14 cellular contexts compared by ENCODE assay signal in genomic region chr19:295687-296370, GRCh38. TPM values are rescaled to one million over a fixed set of nuclear protein-coding genes. Genes with fewer than 3 reads are reported as not detected.
DNase-seq lines count a peak whose midpoint lies in the region; ATAC-seq and TF ChIP-seq lines count a peak whose summit lies in the region.
"Had no signal": no experiment of that assay in that cellular context is flagged by ENCODE, and none has a peak within 500 bp of the region (broad histone marks: within the 10 kb centered on the region; RNA-seq: fewer than 3 reads in every experiment).

No MANE protein-coding gene starts in this region.

- H3K27me3 ChIP-seq in AG04450 (ENCODE audit: control insufficient read depth, insufficient read depth, low read length), result peaks cover 33% of the 10 kb centered on the region
- H3K27me3 ChIP-seq in MM.1S (replicated peaks; ENCODE audit: insufficient read depth, low read length), result peaks cover 63% of the 10 kb centered on the region
- peaks cover 43% of the 10 kb centered on the region for H3K27me3 ChIP-seq in gastroesophageal sphincter
- H3K27me3 ChIP-seq in trophoblast cell (ENCODE audit: insufficient read depth, low read length), result no peaks in the 10 kb centered on the region

- peak; percentile 35 for ATAC-seq in gastroesophageal sphincter
- ATAC-seq in GM18868 (IDR thresholded peaks at IDR 0.05; ENCODE audit: unreplicated experiment), result no peak
- no peak for ATAC-seq in HG03135 (IDR thresholded peaks at IDR 0.05; ENCODE audit: unreplicated experiment)

- no peak for TF ChIP-seq EP300 in gastroesophageal sphincter (IDR thresholded peaks at IDR 0.05)

- H3F3A ChIP-seq in MM.1S (ENCODE audit: insufficient read depth, low read length), result no peaks in the 10 kb centered on the region

- peak overlapping the region; percentile 55 for H4K8ac ChIP-seq in trophoblast cell (ENCODE audit: low read depth, low read length)

- peak overlapping the region; percentile 56 for H2BK12ac ChIP-seq in trophoblast cell (ENCODE audit: low read length)

- TF ChIP-seq POLR2A in gastroesophageal sphincter (IDR thresholded peaks at IDR 0.05), result no peak

- peak overlapping the region; percentile 11 for H3K27ac ChIP-seq in AG04450 (ENCODE audit: low read depth, low read length)
- H3K27ac ChIP-seq in MM.1S (ENCODE audit: low read length), result no peak overlapping the region
- peak overlapping the region in 3 of 4 donors; percentile 62 to 74 (median 64) for H3K27ac ChIP-seq in gastroesophageal sphincter
- no peak overlapping the region for H3K27ac ChIP-seq in trophoblast cell (ENCODE audit: low read depth, low read length)
- H3K27ac ChIP-seq: GM23248 had no signal

- no peak overlapping the region for H3K4ac ChIP-seq in trophoblast cell (ENCODE audit: low read depth, low read length)

- no peak overlapping the region for H3K9ac ChIP-seq in MM.1S (ENCODE audit: low read length)
- H3K9ac ChIP-seq in trophoblast cell (ENCODE audit: low read length), result no peak overlapping the region
- H3K9ac ChIP-seq: GM23248 had no signal

- H2BK120ac ChIP-seq in trophoblast cell (ENCODE audit: insufficient read depth, low read length, poor library complexity), result peak overlapping the region; percentile 39

- no peak overlapping the region for H3K14ac ChIP-seq in trophoblast cell (ENCODE audit: low read length)

- H3K36me3 ChIP-seq in MM.1S (replicated peaks; ENCODE audit: insufficient read depth, low read length) (no peaks in the 10 kb centered on the region), gastroesophageal sphincter (no peaks in the 10 kb centered on the region), trophoblast cell (ENCODE audit: control insufficient read depth in 1 of 2, insufficient read depth in 2 of 2, low read length in 2 of 2) (no peaks in the 10 kb centered on the region)

- H3K18ac ChIP-seq in trophoblast cell (ENCODE audit: low read length), result no peak overlapping the region

- 44% methylated on average over 4 to 8 of the region's 13 CpGs for WGBS in gastroesophageal sphincter (ENCODE audit: low coverage in 1 of 2), 2 donors
- no CpG with 5 or more reads among the region's 13 CpGs for WGBS in trophoblast cell (ENCODE audit: extremely low coverage, insufficient coverage, insufficient read length)

- H2AFZ ChIP-seq in MM.1S (ENCODE audit: low read length) (no peak overlapping the region), trophoblast cell (ENCODE audit: insufficient read depth, low read length, poor library complexity) (no peak overlapping the region)
- H2AFZ ChIP-seq: GM23248 had no signal

- H3K4me3 ChIP-seq in AG04450 (ENCODE audit: low read depth, low read length) (no peak overlapping the region), MM.1S (ENCODE audit: low read length) (no peak overlapping the region), gastroesophageal sphincter (no peak overlapping the region), trophoblast cell (ENCODE audit: low read depth, low read length) (no peak overlapping the region)

- no peak overlapping the region for H2BK5ac ChIP-seq in trophoblast cell (ENCODE audit: low read depth, low read length, poor library complexity)

- no peak overlapping the region for H3K23ac ChIP-seq in trophoblast cell (ENCODE audit: low read length)

- no peak overlapping the region for H2AK5ac ChIP-seq in trophoblast cell (ENCODE audit: low read length)

- H3K79me1 ChIP-seq in trophoblast cell (ENCODE audit: low read length), result peaks cover 7% of the 10 kb centered on the region

- no peaks in the 10 kb centered on the region for H3K4me1 ChIP-seq in MM.1S (ENCODE audit: low read length)
- H3K4me1 ChIP-seq in gastroesophageal sphincter, result peaks cover 0 to 50% (median 15%) of the 10 kb centered on the region in 3 donors
- H3K4me1 ChIP-seq in trophoblast cell (ENCODE audit: control insufficient read depth in 1 of 2, insufficient read depth in 2 of 2, low read length in 2 of 2), result peaks cover 14 to 21% of the 10 kb centered on the region in 2 experiments

- no peak overlapping the region for H4K91ac ChIP-seq in trophoblast cell (ENCODE audit: low read depth, low read length)

- no peaks in the 10 kb centered on the region for H4K20me1 ChIP-seq in MM.1S (ENCODE audit: insufficient read depth, low read length)

- POLR2A ChIA-PET in AG04450 (lab: Yijun Ruan, JAX), result no interaction called here

- no peak for TF ChIP-seq CTCF in AG04450 (IDR thresholded peaks at IDR 0.05; ENCODE audit: low read depth, low read length)
- no peak for TF ChIP-seq CTCF in MM.1S (IDR thresholded peaks at IDR 0.05; ENCODE audit: low read length)
- TF ChIP-seq CTCF in gastroesophageal sphincter (IDR thresholded peaks at IDR 0.05), result no peak

- H3K4me2 ChIP-seq in MM.1S (ENCODE audit: low read depth, low read length) (no peak overlapping the region), trophoblast cell (ENCODE audit: low read length) (no peak overlapping the region)

- H3K9me3 ChIP-seq in AG04450 (ENCODE audit: control insufficient read depth, insufficient read depth, low read length) (peaks cover 10% of the 10 kb centered on the region; the same call in 1 of the 2 replicates), MM.1S (replicated peaks; ENCODE audit: insufficient read depth, low read length) (no peaks in the 10 kb centered on the region), gastroesophageal sphincter (no peaks in the 10 kb centered on the region), trophoblast cell (ENCODE audit: insufficient read depth, low read depth, low read length) (no peaks in the 10 kb centered on the region)
- H3K9me3 ChIP-seq: Caco-2 had no signal

- CTCF ChIA-PET in AG04450 (lab: Charles Lee), result interaction anchor here (0.6 to 1.2 kb wide), 4 partner anchors 9 to 207 kb away, joined by 3 to 5 read pairs (median 4); no protein-coding TSS in a partner anchor

- DNase-seq in AG04450 (ENCODE audit: low read depth, low spot score), result no peak
- DNase-seq in MM.1S, result peak; percentile 4
- peak; percentile 52 for DNase-seq in trophoblast cell
- no peak for DNase-seq in NCI-H2081 treated with DMSO at 0.1 percent for 48 hours (lab: John Stamatoyannopoulos, UW)
- no peak for DNase-seq in HuH-7.5 (ENCODE audit: low spot score)
- DNase-seq: AML-193, cortex of kidney, NCI-H1048 had no signal

- H3K9me2 ChIP-seq in MM.1S (replicated peaks; ENCODE audit: insufficient read depth, low read length), result no peaks in the 10 kb centered on the region

- no peaks in the 10 kb centered on the region for H3K79me2 ChIP-seq in MM.1S (ENCODE audit: low read length)
- peaks cover 3% of the 10 kb centered on the region for H3K79me2 ChIP-seq in trophoblast cell (ENCODE audit: control insufficient read depth, insufficient read depth, low read length, poor library complexity)

- H4K12ac ChIP-seq in trophoblast cell (ENCODE audit: low read depth, low read length), result no peak overlapping the region

RNA-seq across cellular contexts. Expression of gene PLPP2, which starts 4.6 kb away (rescaled TPM):
- polyA plus RNA-seq in AG04450 (2011; rRNA removed), result 3.9 and 7.5 TPM in 2 replicates
- polyA minus RNA-seq in AG04450 (2011; rRNA and poly(A)+ RNA removed), result 2.6 and 3.1 TPM in 2 replicates
- 10 to 100 TPM in 1 of 4 donors, 1 to 10 TPM in 3; 2.3 to 26.4 (median 3.7) TPM for total RNA-seq in gastroesophageal sphincter
- 6.2 and 6.9 TPM in 2 replicates for polyA plus RNA-seq in trophoblast cell (2013)
- total RNA-seq: naive thymus-derived CD8-positive, alpha-beta T cell had no signal

RNA-seq across cellular contexts. Expression of gene MIER2, which starts 48.8 kb away (rescaled TPM):
- 14.5 and 25.5 TPM in 2 replicates for polyA plus RNA-seq in AG04450 (2011; rRNA removed)
- polyA minus RNA-seq in AG04450 (2011; rRNA and poly(A)+ RNA removed), result 73.8 and 94.2 TPM in 2 replicates
- total RNA-seq in gastroesophageal sphincter, result 10 to 100 TPM in 3 of 4 donors, 1 to 10 TPM in 1; 8.3 to 24.0 (median 20.1) TPM
- polyA plus RNA-seq in trophoblast cell (2013), result 38.2 and 39.1 TPM in 2 replicates

Comparison
In these comparisons a context has a peak if more than half of its experiments do, and no peak if none do; other contexts are left out.
1. DNase-seq: peak in MM.1S (single experiment) and trophoblast cell (2 of 2); none in AG04450 (single experiment), NCI-H2081 treated with DMSO at 0.1 percent for 48 hours (single experiment) and HuH-7.5 (single experiment).
2. H3K27ac ChIP-seq: peak in AG04450 (single experiment) and gastroesophageal sphincter (3 of 4); none in MM.1S (single experiment) and trophoblast cell (single experiment).